In the genomic region with DNA sequence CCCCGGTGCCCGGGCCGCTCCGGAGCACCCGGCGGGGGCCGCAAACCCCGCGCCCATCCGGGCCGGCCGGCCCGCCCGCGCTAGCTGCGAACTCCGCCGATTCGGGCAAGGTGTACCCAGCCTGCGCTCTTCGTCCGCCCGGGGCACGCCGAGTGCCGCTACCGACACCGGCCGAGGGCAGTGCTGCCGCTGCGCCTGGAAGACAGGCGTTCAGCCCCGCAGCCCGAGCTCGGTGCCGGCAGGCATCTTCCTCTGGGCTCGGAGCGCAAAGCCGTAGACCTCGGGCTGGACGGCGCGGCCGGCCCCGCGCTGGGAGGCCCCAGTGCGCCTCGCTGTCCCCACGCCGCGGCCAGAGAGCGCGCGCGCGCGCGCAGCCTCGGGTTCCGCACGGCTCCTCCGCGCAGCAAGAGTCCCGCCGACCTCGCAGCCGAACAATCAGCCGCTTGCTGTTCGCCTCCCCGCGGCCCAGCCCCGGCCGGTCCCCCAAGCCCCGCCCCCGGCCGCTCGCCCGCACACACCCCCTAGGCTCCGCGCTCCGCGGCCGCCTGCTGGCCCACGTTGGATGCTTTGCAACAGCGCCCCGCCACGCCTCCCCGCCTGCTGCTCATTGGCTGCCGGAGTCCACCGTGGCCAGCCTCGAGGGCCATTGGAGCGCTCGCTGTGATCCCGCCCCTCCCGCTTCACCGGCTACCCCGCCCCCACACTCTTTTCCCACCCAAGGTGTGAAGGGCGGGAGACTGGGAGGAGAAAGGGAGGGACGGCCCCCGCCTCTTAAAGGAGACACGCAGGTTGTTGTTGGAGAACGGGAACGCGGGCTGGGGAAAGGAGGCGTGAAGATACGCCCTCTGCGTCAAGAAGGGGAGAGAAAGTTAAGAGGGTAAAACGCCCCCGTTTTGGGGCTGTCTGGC, we compare ENCODE assay signal across 8 cellular contexts. TPM values are rescaled to one million over a fixed set of nuclear protein-coding genes. Genes with fewer than 3 reads are reported as not detected.
DNase-seq lines count a peak whose midpoint lies in the region; ATAC-seq and TF ChIP-seq lines count a peak whose summit lies in the region.

A gene with protein sequence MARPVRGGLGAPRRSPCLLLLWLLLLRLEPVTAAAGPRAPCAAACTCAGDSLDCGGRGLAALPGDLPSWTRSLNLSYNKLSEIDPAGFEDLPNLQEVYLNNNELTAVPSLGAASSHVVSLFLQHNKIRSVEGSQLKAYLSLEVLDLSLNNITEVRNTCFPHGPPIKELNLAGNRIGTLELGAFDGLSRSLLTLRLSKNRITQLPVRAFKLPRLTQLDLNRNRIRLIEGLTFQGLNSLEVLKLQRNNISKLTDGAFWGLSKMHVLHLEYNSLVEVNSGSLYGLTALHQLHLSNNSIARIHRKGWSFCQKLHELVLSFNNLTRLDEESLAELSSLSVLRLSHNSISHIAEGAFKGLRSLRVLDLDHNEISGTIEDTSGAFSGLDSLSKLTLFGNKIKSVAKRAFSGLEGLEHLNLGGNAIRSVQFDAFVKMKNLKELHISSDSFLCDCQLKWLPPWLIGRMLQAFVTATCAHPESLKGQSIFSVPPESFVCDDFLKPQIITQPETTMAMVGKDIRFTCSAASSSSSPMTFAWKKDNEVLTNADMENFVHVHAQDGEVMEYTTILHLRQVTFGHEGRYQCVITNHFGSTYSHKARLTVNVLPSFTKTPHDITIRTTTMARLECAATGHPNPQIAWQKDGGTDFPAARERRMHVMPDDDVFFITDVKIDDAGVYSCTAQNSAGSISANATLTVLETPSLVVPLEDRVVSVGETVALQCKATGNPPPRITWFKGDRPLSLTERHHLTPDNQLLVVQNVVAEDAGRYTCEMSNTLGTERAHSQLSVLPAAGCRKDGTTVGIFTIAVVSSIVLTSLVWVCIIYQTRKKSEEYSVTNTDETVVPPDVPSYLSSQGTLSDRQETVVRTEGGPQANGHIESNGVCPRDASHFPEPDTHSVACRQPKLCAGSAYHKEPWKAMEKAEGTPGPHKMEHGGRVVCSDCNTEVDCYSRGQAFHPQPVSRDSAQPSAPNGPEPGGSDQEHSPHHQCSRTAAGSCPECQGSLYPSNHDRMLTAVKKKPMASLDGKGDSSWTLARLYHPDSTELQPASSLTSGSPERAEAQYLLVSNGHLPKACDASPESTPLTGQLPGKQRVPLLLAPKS (minus strand): TSS at position 448 of the 908 bp plus-strand sequence. CDS start 615 bp downstream, outside the sequence.

- TF ChIP-seq EP300 in tibial nerve (IDR thresholded peaks at IDR 0.05) = peak; percentile 74 to 82

- peak; percentile 94 for DNase-seq in NCI-H128 (lab: John Stamatoyannopoulos, UW; ENCODE audit: unreplicated experiment)
- peak; percentile 97 for DNase-seq in T follicular helper cell (ENCODE audit: low read depth)
- DNase-seq in adipocyte (ENCODE audit: low read depth) = peak; percentile 99
- peak; percentile 100 for DNase-seq in cardiac septum (ENCODE audit: low spot score)
- peak; percentile 98 for DNase-seq in trophoblast cell
- peak; percentile 96 to 99 for DNase-seq in tibial nerve (ENCODE audit: low spot score in 2 of 2)

- H2AFZ ChIP-seq in trophoblast cell (ENCODE audit: insufficient read depth, low read length, poor library complexity) = peak within 1 kb of the TSS; percentile 88

- H3K9me3 ChIP-seq in adipocyte (ENCODE audit: control insufficient read depth, low read length) (no peaks in the 10 kb centered on the region), trophoblast cell (ENCODE audit: insufficient read depth, low read depth, low read length) (no peaks in the 10 kb centered on the region), tibial nerve (no peaks in the 10 kb centered on the region)

- H3K36me3 ChIP-seq in adipocyte (ENCODE audit: control insufficient read depth, insufficient read depth, low read length, severe bottlenecking) (no peaks in the 10 kb centered on the region), trophoblast cell (ENCODE audit: control insufficient read depth in 1 of 2, insufficient read depth in 2 of 2, low read length in 2 of 2) (no peaks in the 10 kb centered on the region), tibial nerve (no peaks in the 10 kb centered on the region)

- ATAC-seq in HG02642 (IDR thresholded peaks at IDR 0.05; ENCODE audit: poor library complexity, unreplicated experiment) = peak; percentile 98

- no peak within 1 kb of the TSS for H4K91ac ChIP-seq in trophoblast cell (ENCODE audit: low read depth, low read length)

- H3K79me2 ChIP-seq in trophoblast cell (ENCODE audit: control insufficient read depth, insufficient read depth, low read length, poor library complexity) = no peaks in the 10 kb centered on the region

- H3K4me3 ChIP-seq in adipocyte (ENCODE audit: low read length) (peak within 1 kb of the TSS; percentile 91), trophoblast cell (ENCODE audit: low read depth, low read length) (peak within 1 kb of the TSS; percentile 79), tibial nerve (peak within 1 kb of the TSS; percentile 61 to 85 (median 73))

- peak; percentile 23 to 69 (median 61) for TF ChIP-seq CTCF in tibial nerve (IDR thresholded peaks at IDR 0.05)

- H3K27me3 ChIP-seq in adipocyte (replicated peaks; ENCODE audit: control insufficient read depth, insufficient read depth, low read length) (peaks cover 6% of the 10 kb centered on the region), trophoblast cell (ENCODE audit: insufficient read depth, low read length) (peaks cover 13% of the 10 kb centered on the region), tibial nerve (no peaks in the 10 kb centered on the region)

- H3K18ac ChIP-seq in trophoblast cell (ENCODE audit: low read length) = no peak within 1 kb of the TSS

- TF ChIP-seq POLR2A in GM10847 (IDR thresholded peaks at IDR 0.05; ENCODE audit: extremely low read depth, insufficient read length) = peak; percentile 34
- peak; percentile 59 to 79 for TF ChIP-seq POLR2A in tibial nerve (IDR thresholded peaks at IDR 0.05)

- H3K27ac ChIP-seq in trophoblast cell (ENCODE audit: low read depth, low read length) (no peak within 1 kb of the TSS), tibial nerve (peak within 1 kb of the TSS; percentile 75 to 94 (median 90))

- H4K8ac ChIP-seq in trophoblast cell (ENCODE audit: low read depth, low read length) = peak within 1 kb of the TSS; percentile 35

- no peak within 1 kb of the TSS for H2BK120ac ChIP-seq in trophoblast cell (ENCODE audit: insufficient read depth, low read length, poor library complexity)

- H3K14ac ChIP-seq in trophoblast cell (ENCODE audit: low read length) = peak within 1 kb of the TSS; percentile 57

- H2BK5ac ChIP-seq in trophoblast cell (ENCODE audit: low read depth, low read length, poor library complexity) = no peak within 1 kb of the TSS

- H3K23ac ChIP-seq in trophoblast cell (ENCODE audit: low read length) = no peak within 1 kb of the TSS

- intact Hi-C loops in cardiac septum (cut with DNase I) = loop anchor here (2.0 to 10.0 kb wide), 5 partner anchors 50 to 314 kb away; no protein-coding TSS in a partner anchor

- no peak within 1 kb of the TSS for H4K12ac ChIP-seq in trophoblast cell (ENCODE audit: low read depth, low read length)

- peaks cover 1% of the 10 kb centered on the region for H3K79me1 ChIP-seq in trophoblast cell (ENCODE audit: low read length)

- H3K4me2 ChIP-seq in trophoblast cell (ENCODE audit: low read length) = peak within 1 kb of the TSS; percentile 99

- no peak within 1 kb of the TSS for H3K4ac ChIP-seq in trophoblast cell (ENCODE audit: low read depth, low read length)

- H2BK12ac ChIP-seq in trophoblast cell (ENCODE audit: low read length) = no peak within 1 kb of the TSS

- no CpG with 5 or more reads among the region's 109 CpGs for WGBS in trophoblast cell (ENCODE audit: extremely low coverage, insufficient coverage, insufficient read length)
- WGBS in tibial nerve, 2 donors = 0 to 1% methylated on average over 25 to 50 of the region's 109 CpGs

- H3K4me1 ChIP-seq in adipocyte (ENCODE audit: control insufficient read depth, insufficient read depth, low read length) (peaks cover 9% of the 10 kb centered on the region), trophoblast cell (ENCODE audit: control insufficient read depth in 1 of 2, insufficient read depth in 2 of 2, low read length in 2 of 2) (peaks cover 6 to 9% of the 10 kb centered on the region in 2 experiments), tibial nerve (peaks cover 0 to 38% (median 21%) of the 10 kb centered on the region in 4 donors)

- H3K9ac ChIP-seq in adipocyte (ENCODE audit: low read length) (peak within 1 kb of the TSS; percentile 85), trophoblast cell (ENCODE audit: low read length) (peak within 1 kb of the TSS; percentile 4)

- H2AK5ac ChIP-seq in trophoblast cell (ENCODE audit: low read length) = no peak within 1 kb of the TSS

RNA-seq across cellular contexts. Expression of the gene that starts here (rescaled TPM):
- total RNA-seq in cardiac septum (77.1 TPM), tibial nerve (10 to 100 TPM; 48.6 to 58.6 (median 52.5) TPM)
- polyA plus RNA-seq in trophoblast cell (2013) = 0.33 and 0.42 TPM in 2 replicates
